ENCODE assay signal across 1 cellular context in genomic region chr12:38113991-38114390, GRCh38.
TF ChIP-seq lines count a peak whose summit lies in the region.

No MANE protein-coding gene starts in this region.

TF ChIP-seq in SK-N-SH, 30 proteins besides CTCF, POLR2A, EP300 and RAD21 (continued from another document):
- TF ChIP-seq TAF1 (IDR thresholded peaks at IDR 0.05; ENCODE audit: borderline replicate concordance, low read depth, low read length) (no peak), RCOR1 (IDR thresholded peaks at IDR 0.05; ENCODE audit: low read length) (no peak), RFX5 (IDR thresholded peaks at IDR 0.05; ENCODE audit: low read length) (no peak), TCF12 (IDR thresholded peaks at IDR 0.05) (no peak), ELF1 (IDR thresholded peaks at IDR 0.05) (no peak), JUND (IDR thresholded peaks at IDR 0.05) (no peak), USF2 (IDR thresholded peaks at IDR 0.05; ENCODE audit: borderline replicate concordance, low read depth, low read length) (no peak), GATA2 (CRISPR knock-in tag; IDR thresholded peaks at IDR 0.05) (no peak), CHD2 (IDR thresholded peaks at IDR 0.05; ENCODE audit: low read length, partially characterized antibody) (no peak), ZBTB33 (IDR thresholded peaks at IDR 0.05; ENCODE audit: borderline replicate concordance, low read depth) (no peak), FOXJ3 (CRISPR knock-in tag; IDR thresholded peaks at IDR 0.05) (no peak), RXRA (IDR thresholded peaks at IDR 0.05; ENCODE audit: borderline replicate concordance, low read depth) (no peak)
- TF ChIP-seq, protein P1, sequence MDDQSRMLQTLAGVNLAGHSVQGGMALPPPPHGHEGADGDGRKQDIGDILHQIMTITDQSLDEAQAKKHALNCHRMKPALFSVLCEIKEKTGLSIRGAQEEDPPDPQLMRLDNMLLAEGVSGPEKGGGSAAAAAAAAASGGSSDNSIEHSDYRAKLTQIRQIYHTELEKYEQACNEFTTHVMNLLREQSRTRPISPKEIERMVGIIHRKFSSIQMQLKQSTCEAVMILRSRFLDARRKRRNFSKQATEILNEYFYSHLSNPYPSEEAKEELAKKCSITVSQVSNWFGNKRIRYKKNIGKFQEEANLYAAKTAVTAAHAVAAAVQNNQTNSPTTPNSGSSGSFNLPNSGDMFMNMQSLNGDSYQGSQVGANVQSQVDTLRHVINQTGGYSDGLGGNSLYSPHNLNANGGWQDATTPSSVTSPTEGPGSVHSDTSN (IDR thresholded peaks at IDR 0.05): no peak
TF ChIP-seq in SK-N-SH: peak in this region for 0.
